In the genomic region with DNA sequence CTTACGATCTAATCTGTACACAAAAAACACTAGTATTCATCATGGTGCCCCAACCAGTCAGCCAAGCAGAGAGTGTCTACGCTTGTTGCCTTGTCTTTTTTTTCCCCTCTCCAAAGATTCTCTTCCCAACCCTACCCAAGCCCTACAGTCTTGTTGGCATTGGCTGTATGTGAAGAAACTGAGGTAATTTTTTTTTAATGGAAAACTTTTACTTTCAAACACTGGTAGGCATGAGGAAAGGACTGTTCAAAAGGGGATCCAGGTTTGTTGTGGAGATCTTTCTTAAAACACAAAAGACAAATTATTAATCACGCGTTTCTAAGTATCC, we compare ENCODE assay signal across 10 cellular contexts.
A peak's percentile ranks its signal among the peaks of the same experiment; 100 is the strongest.
DNase-seq lines count a peak whose midpoint lies in the region; ATAC-seq and TF ChIP-seq lines count a peak whose summit lies in the region.
"Had no signal": no experiment of that assay in that cellular context is flagged by ENCODE, and none has a peak within 500 bp of the region (broad histone marks: within the 10 kb centered on the region; RNA-seq: fewer than 3 reads in every experiment).

No MANE protein-coding gene starts in this region.

- no peaks in the 10 kb centered on the region for H3K9me3 Mint-ChIP-seq in activated T-cell treated with anti-CD3 and anti-CD28 coated beads, Interleukin-2, amount 50 U/mL, for 4 hours

- peaks cover 39% of the 10 kb centered on the region for H3K4me1 Mint-ChIP-seq in activated T-cell treated with anti-CD3 and anti-CD28 coated beads, Interleukin-2, amount 50 U/mL, for 4 hours (ENCODE audit: low read depth)

- no peaks in the 10 kb centered on the region for H3K9me2 ChIP-seq in SU-DHL-6 (replicated peaks; ENCODE audit: insufficient read depth, low read length)
- H3K9me2 ChIP-seq in hepatocyte (replicated peaks; ENCODE audit: insufficient read depth), result no peaks in the 10 kb centered on the region

- no peak overlapping the region for H3K27ac ChIP-seq in SU-DHL-6 (ENCODE audit: low read depth, low read length)
- H3K27ac ChIP-seq in hepatocyte, result no peak overlapping the region
- no peak overlapping the region for H3K27ac ChIP-seq in stomach smooth muscle (ENCODE audit: low read length)

- no peak for TF ChIP-seq CTCF in SU-DHL-6 (IDR thresholded peaks at IDR 0.05; ENCODE audit: insufficient read depth, low read length, poor library complexity, severe bottlenecking)
- no peak for TF ChIP-seq CTCF in hepatocyte (IDR thresholded peaks at IDR 0.05; ENCODE audit: poor library complexity)

- H3F3A ChIP-seq in SU-DHL-6 (ENCODE audit: insufficient read depth), result no peaks in the 10 kb centered on the region

- H3K36me3 Mint-ChIP-seq in activated T-cell treated with anti-CD3 and anti-CD28 coated beads, Interleukin-2, amount 50 U/mL, for 4 hours (ENCODE audit: insufficient read depth), result no peaks in the 10 kb centered on the region

- no peak for ATAC-seq in activated T-cell treated with anti-CD3 and anti-CD28 coated beads, Interleukin-2, amount 50 U/mL, for 4 hours

- no peaks in the 10 kb centered on the region for H3K27me3 Mint-ChIP-seq in activated T-cell treated with anti-CD3 and anti-CD28 coated beads, Interleukin-2, amount 50 U/mL, for 4 hours (ENCODE audit: low read depth)

- no peaks in the 10 kb centered on the region for H3K9me3 ChIP-seq in SU-DHL-6 (ENCODE audit: insufficient read depth, low read length)
- no peaks in the 10 kb centered on the region for H3K9me3 ChIP-seq in hepatocyte (ENCODE audit: low read depth)
- H3K9me3 ChIP-seq in stomach smooth muscle (ENCODE audit: control insufficient read depth in 2 of 2, low read length in 2 of 2), result no peaks in the 10 kb centered on the region
- H3K9me3 ChIP-seq: upper lobe of left lung had no signal

- no peaks in the 10 kb centered on the region for H3K79me2 ChIP-seq in SU-DHL-6 (ENCODE audit: insufficient read depth, low read length)
- no peaks in the 10 kb centered on the region for H3K79me2 ChIP-seq in hepatocyte

- no peaks in the 10 kb centered on the region for H3K4me1 ChIP-seq in hepatocyte (ENCODE audit: insufficient read depth)
- peaks cover 6% of the 10 kb centered on the region for H3K4me1 ChIP-seq in stomach smooth muscle (ENCODE audit: control insufficient read depth, insufficient read depth, low read length)

- 71% methylated on average over 4 of the region's 4 CpGs for WGBS in hepatocyte (ENCODE audit: low lambda C conversion rate, missing lambda C conversion rate)

- H3K36me3 ChIP-seq in SU-DHL-6 (ENCODE audit: low read length) (no peaks in the 10 kb centered on the region), hepatocyte (replicated peaks; ENCODE audit: insufficient read depth, low read depth) (no peaks in the 10 kb centered on the region), stomach smooth muscle (ENCODE audit: control insufficient read depth in 2 of 2, insufficient read depth in 2 of 2, low read length in 2 of 2) (no peaks in the 10 kb centered on the region)
- H3K36me3 ChIP-seq: upper lobe of left lung had no signal

- H4K20me1 ChIP-seq in SU-DHL-6 (ENCODE audit: low read depth, low read length), result no peaks in the 10 kb centered on the region
- no peaks in the 10 kb centered on the region for H4K20me1 ChIP-seq in hepatocyte (ENCODE audit: insufficient read depth, poor library complexity, severe bottlenecking)

- no peak overlapping the region for H3K4me3 ChIP-seq in SU-DHL-6 (ENCODE audit: insufficient read depth, low read length, poor library complexity, severe bottlenecking)
- H3K4me3 ChIP-seq in hepatocyte, result no peak overlapping the region
- H3K4me3 ChIP-seq in stomach smooth muscle (ENCODE audit: low read length in 2 of 2), result peak overlapping the region; percentile 48 to 71

- H3K27me3 ChIP-seq in SU-DHL-6 (ENCODE audit: low read length) (no peaks in the 10 kb centered on the region), hepatocyte (no peaks in the 10 kb centered on the region), stomach smooth muscle (ENCODE audit: control insufficient read depth in 1 of 2, insufficient read depth in 2 of 2, low read length in 2 of 2) (peaks cover 0 to 3% of the 10 kb centered on the region in 2 donors)
- H3K27me3 ChIP-seq: upper lobe of left lung had no signal

- H3K9ac ChIP-seq in SU-DHL-6 (ENCODE audit: low read length) (no peak overlapping the region), stomach smooth muscle (ENCODE audit: low read length in 2 of 2) (no peak overlapping the region)

- no peak for DNase-seq in activated T-cell treated with anti-CD3 and anti-CD28 coated beads, Interleukin-2, amount 50 U/mL, for 4 hours
- no peak for DNase-seq in activated T-cell treated with anti-CD3 and anti-CD28 coated beads, Interleukin-2, amount 50 U/mL, for 48 hours
- no peak for DNase-seq in hepatocyte (ENCODE audit: low spot score)
- DNase-seq in COLO668 (lab: John Stamatoyannopoulos, UW; ENCODE audit: unreplicated experiment), result no peak
- DNase-seq in activated effector memory CD4-positive, alpha-beta T cell treated with anti-CD3 and anti-CD28 coated beads, Interleukin-2, amount 50 U/mL, for 16 hours, result no peak
- no peak for DNase-seq in GOT3 (lab: John Stamatoyannopoulos, UW)
- DNase-seq: NCI-H526 treated with DMSO at 0.1 percent for 48 hours had no signal

- peak overlapping the region; percentile 78 for H3K4me3 Mint-ChIP-seq in activated T-cell treated with anti-CD3 and anti-CD28 coated beads, Interleukin-2, amount 50 U/mL, for 4 hours

- no peak overlapping the region for H2AFZ ChIP-seq in SU-DHL-6 (ENCODE audit: low read depth, low read length, severe bottlenecking)
- H2AFZ ChIP-seq in hepatocyte, result no peak overlapping the region

- H3K4me2 ChIP-seq in SU-DHL-6 (ENCODE audit: low read depth, low read length, poor library complexity, severe bottlenecking) (peak overlapping the region; percentile 45), hepatocyte (peak overlapping the region; percentile 82)

Comparison
In these comparisons a context has a peak if more than half of its experiments do, and no peak if none do; other contexts are left out.
1. H3K4me3 ChIP-seq: peak in stomach smooth muscle (2 of 2); none in SU-DHL-6 (single experiment) and hepatocyte (single experiment).